Comparison of ENCODE assay signal across 1 cellular context in the genomic region with DNA sequence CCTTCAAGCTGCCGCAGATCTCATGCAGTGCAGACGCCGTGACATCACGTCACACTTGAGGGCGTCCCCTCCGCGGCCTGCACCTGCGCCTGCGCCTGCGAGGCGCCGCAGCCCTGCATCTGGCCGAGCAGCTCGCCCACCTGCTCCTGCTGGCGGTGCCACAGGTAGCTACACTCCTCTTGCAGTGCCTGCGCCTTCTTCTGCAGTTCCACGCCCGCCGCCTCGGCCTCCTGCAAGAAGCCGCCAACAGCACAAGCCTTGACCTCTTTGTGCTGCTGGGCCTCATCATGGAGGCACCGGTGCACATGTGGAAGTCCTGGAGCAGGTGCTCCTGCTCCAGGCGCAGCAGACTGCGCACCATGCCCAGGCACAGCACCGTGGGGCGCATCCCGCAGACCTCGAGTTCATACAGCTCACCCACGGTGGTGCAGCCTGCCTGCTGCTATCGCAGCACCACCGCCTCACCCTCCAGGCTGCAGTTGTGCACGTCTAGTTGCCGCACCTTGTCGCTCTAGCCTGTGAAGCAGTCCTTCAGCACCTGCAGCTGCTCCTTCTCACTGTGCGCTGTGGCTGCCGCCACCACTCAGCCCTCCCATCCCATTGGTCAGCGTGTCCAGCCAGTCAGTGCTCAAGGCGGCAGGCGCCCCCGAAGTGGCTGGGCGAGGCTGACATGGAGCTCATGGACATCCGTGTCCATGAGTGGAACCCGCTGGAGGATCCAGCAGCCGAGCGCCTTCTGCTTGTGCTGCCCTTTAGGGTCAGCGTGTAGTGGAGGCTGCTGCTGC.
TF ChIP-seq lines count a peak whose summit lies in the region.

No MANE protein-coding gene starts in this region.

TF ChIP-seq in H1, 55 proteins besides CTCF, POLR2A, EP300 and RAD21:
- TF ChIP-seq CHD1 (IDR thresholded peaks at IDR 0.05; ENCODE audit: low read depth, low read length) = no peak
- TF ChIP-seq, protein P1, sequence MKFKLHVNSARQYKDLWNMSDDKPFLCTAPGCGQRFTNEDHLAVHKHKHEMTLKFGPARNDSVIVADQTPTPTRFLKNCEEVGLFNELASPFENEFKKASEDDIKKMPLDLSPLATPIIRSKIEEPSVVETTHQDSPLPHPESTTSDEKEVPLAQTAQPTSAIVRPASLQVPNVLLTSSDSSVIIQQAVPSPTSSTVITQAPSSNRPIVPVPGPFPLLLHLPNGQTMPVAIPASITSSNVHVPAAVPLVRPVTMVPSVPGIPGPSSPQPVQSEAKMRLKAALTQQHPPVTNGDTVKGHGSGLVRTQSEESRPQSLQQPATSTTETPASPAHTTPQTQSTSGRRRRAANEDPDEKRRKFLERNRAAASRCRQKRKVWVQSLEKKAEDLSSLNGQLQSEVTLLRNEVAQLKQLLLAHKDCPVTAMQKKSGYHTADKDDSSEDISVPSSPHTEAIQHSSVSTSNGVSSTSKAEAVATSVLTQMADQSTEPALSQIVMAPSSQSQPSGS (IDR thresholded peaks at IDR 0.05; ENCODE audit: low read length) = no peak
